11 cellular contexts compared by ENCODE assay signal in the genomic region with DNA sequence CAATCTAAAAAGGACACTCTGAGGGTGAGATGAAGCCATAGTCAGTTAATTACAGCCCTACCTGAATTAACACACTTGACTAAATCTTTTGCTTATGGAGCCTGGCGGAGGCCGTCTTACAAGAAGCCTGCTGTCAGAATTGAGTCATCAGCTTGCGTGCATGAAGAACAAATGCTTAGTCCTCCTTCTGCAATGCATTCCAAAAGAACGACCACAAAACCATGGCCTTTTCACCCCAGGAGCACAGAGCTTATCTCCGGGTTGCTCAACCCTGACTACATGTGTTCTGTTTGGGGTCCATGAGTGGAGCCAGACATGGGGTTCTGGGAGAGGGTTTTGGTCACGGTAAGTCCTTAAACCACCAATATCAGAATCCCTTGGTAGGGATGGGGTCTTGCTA.
DNase-seq lines count a peak whose midpoint lies in the region; ATAC-seq and TF ChIP-seq lines count a peak whose summit lies in the region.
"Had no signal": no experiment of that assay in that cellular context is flagged by ENCODE, and none has a peak within 500 bp of the region (broad histone marks: within the 10 kb centered on the region; RNA-seq: fewer than 3 reads in every experiment).

No MANE protein-coding gene starts in this region.

- H3K9me3 Mint-ChIP-seq in activated T-helper 17 cell treated with anti-CD3 and anti-CD28 coated beads, Interleukin-2, amount 50 U/mL, for 72 hours, result no peaks in the 10 kb centered on the region
- no peaks in the 10 kb centered on the region; the same call in 1 of the 2 replicates for H3K9me3 Mint-ChIP-seq in WTC11
- H3K9me3 Mint-ChIP-seq: central memory CD8-positive, alpha-beta T cell; GM23338 had no signal

- POLR2A ChIA-PET in WTC11 (lab: Charles Lee), result no interaction called here

- CTCF ChIA-PET in WTC11 (lab: Charles Lee), result interaction anchor here (1.8 kb wide), 1 partner anchor 197 kb away, joined by 5 read pairs; no protein-coding TSS in a partner anchor

- H3K27ac Mint-ChIP-seq in activated T-helper 17 cell treated with anti-CD3 and anti-CD28 coated beads, Interleukin-2, amount 50 U/mL, for 72 hours, result no peak overlapping the region
- H3K27ac Mint-ChIP-seq in WTC11, result no peak overlapping the region
- H3K27ac Mint-ChIP-seq: GM23338 had no signal

- TF ChIP-seq CTCF in WTC11 (IDR thresholded peaks at IDR 0.05), result no peak

- H3K4me1 Mint-ChIP-seq in activated T-helper 17 cell treated with anti-CD3 and anti-CD28 coated beads, Interleukin-2, amount 50 U/mL, for 72 hours, result peaks cover 4% of the 10 kb centered on the region
- H3K4me1 Mint-ChIP-seq in WTC11, result no peaks in the 10 kb centered on the region
- H3K4me1 Mint-ChIP-seq: central memory CD8-positive, alpha-beta T cell; GM23338 had no signal

- ATAC-seq in GM19043 (IDR thresholded peaks at IDR 0.05; ENCODE audit: low read depth, unreplicated experiment) (peak; percentile 84), HG03378 (IDR thresholded peaks at IDR 0.05; ENCODE audit: unreplicated experiment) (peak; percentile 88), WTC11 (no peak), HG02588 (IDR thresholded peaks at IDR 0.05; ENCODE audit: unreplicated experiment) (no peak)
- ATAC-seq in activated T-helper 17 cell treated with anti-CD3 and anti-CD28 coated beads, Interleukin-2, amount 50 U/mL, for 72 hours (replicated peaks), result peak; percentile 64
- ATAC-seq: GM23338 had no signal

- no peaks in the 10 kb centered on the region for H3K27me3 Mint-ChIP-seq in activated T-helper 17 cell treated with anti-CD3 and anti-CD28 coated beads, Interleukin-2, amount 50 U/mL, for 72 hours
- no peaks in the 10 kb centered on the region for H3K27me3 Mint-ChIP-seq in WTC11 (ENCODE audit: low read depth)
- H3K27me3 Mint-ChIP-seq: central memory CD8-positive, alpha-beta T cell had no signal

- H3K4me3 Mint-ChIP-seq in activated T-helper 17 cell treated with anti-CD3 and anti-CD28 coated beads, Interleukin-2, amount 50 U/mL, for 72 hours, result no peak overlapping the region
- no peak overlapping the region for H3K4me3 Mint-ChIP-seq in WTC11
- H3K4me3 Mint-ChIP-seq: central memory CD8-positive, alpha-beta T cell; GM23338 had no signal

- no peaks in the 10 kb centered on the region for H3K36me3 Mint-ChIP-seq in activated T-helper 17 cell treated with anti-CD3 and anti-CD28 coated beads, Interleukin-2, amount 50 U/mL, for 72 hours (ENCODE audit: low read depth)
- no peaks in the 10 kb centered on the region for H3K36me3 Mint-ChIP-seq in WTC11

- DNase-seq in retina (peak; percentile 57), WTC11 (ENCODE audit: low spot score) (no peak), NCI-H2227 (lab: John Stamatoyannopoulos, UW; ENCODE audit: unreplicated experiment) (no peak), NCI-H1105 treated with DMSO at 0.1 percent for 48 hours (lab: John Stamatoyannopoulos, UW) (no peak)
- DNase-seq: upper lobe of left lung had no signal

TF ChIP-seq in WTC11, 78 proteins besides CTCF, POLR2A, EP300 and RAD21:
- TF ChIP-seq, protein P1, sequence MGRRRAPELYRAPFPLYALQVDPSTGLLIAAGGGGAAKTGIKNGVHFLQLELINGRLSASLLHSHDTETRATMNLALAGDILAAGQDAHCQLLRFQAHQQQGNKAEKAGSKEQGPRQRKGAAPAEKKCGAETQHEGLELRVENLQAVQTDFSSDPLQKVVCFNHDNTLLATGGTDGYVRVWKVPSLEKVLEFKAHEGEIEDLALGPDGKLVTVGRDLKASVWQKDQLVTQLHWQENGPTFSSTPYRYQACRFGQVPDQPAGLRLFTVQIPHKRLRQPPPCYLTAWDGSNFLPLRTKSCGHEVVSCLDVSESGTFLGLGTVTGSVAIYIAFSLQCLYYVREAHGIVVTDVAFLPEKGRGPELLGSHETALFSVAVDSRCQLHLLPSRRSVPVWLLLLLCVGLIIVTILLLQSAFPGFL (CRISPR knock-in tag; IDR thresholded peaks at IDR 0.05; ENCODE audit: borderline replicate concordance), result no peak
- TF ChIP-seq, protein P2, sequence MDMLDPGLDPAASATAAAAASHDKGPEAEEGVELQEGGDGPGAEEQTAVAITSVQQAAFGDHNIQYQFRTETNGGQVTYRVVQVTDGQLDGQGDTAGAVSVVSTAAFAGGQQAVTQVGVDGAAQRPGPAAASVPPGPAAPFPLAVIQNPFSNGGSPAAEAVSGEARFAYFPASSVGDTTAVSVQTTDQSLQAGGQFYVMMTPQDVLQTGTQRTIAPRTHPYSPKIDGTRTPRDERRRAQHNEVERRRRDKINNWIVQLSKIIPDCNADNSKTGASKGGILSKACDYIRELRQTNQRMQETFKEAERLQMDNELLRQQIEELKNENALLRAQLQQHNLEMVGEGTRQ (CRISPR knock-in tag; IDR thresholded peaks at IDR 0.05), result no peak
- TF ChIP-seq, protein P3, sequence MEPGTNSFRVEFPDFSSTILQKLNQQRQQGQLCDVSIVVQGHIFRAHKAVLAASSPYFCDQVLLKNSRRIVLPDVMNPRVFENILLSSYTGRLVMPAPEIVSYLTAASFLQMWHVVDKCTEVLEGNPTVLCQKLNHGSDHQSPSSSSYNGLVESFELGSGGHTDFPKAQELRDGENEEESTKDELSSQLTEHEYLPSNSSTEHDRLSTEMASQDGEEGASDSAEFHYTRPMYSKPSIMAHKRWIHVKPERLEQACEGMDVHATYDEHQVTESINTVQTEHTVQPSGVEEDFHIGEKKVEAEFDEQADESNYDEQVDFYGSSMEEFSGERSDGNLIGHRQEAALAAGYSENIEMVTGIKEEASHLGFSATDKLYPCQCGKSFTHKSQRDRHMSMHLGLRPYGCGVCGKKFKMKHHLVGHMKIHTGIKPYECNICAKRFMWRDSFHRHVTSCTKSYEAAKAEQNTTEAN (CRISPR knock-in tag; IDR thresholded peaks at IDR 0.05), result no peak
- TF ChIP-seq, protein P4, sequence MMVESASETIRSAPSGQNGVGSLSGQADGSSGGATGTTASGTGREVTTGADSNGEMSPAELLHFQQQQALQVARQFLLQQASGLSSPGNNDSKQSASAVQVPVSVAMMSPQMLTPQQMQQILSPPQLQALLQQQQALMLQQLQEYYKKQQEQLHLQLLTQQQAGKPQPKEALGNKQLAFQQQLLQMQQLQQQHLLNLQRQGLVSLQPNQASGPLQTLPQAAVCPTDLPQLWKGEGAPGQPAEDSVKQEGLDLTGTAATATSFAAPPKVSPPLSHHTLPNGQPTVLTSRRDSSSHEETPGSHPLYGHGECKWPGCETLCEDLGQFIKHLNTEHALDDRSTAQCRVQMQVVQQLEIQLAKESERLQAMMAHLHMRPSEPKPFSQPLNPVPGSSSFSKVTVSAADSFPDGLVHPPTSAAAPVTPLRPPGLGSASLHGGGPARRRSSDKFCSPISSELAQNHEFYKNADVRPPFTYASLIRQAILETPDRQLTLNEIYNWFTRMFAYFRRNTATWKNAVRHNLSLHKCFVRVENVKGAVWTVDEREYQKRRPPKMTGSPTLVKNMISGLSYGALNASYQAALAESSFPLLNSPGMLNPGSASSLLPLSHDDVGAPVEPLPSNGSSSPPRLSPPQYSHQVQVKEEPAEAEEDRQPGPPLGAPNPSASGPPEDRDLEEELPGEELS (CRISPR knock-in tag; IDR thresholded peaks at IDR 0.05), result no peak
- TF ChIP-seq, protein P5, sequence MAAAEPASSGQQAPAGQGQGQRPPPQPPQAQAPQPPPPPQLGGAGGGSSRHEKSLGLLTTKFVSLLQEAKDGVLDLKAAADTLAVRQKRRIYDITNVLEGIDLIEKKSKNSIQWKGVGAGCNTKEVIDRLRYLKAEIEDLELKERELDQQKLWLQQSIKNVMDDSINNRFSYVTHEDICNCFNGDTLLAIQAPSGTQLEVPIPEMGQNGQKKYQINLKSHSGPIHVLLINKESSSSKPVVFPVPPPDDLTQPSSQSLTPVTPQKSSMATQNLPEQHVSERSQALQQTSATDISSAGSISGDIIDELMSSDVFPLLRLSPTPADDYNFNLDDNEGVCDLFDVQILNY (CRISPR knock-in tag; IDR thresholded peaks at IDR 0.05), result no peak
- TF ChIP-seq, protein P6, sequence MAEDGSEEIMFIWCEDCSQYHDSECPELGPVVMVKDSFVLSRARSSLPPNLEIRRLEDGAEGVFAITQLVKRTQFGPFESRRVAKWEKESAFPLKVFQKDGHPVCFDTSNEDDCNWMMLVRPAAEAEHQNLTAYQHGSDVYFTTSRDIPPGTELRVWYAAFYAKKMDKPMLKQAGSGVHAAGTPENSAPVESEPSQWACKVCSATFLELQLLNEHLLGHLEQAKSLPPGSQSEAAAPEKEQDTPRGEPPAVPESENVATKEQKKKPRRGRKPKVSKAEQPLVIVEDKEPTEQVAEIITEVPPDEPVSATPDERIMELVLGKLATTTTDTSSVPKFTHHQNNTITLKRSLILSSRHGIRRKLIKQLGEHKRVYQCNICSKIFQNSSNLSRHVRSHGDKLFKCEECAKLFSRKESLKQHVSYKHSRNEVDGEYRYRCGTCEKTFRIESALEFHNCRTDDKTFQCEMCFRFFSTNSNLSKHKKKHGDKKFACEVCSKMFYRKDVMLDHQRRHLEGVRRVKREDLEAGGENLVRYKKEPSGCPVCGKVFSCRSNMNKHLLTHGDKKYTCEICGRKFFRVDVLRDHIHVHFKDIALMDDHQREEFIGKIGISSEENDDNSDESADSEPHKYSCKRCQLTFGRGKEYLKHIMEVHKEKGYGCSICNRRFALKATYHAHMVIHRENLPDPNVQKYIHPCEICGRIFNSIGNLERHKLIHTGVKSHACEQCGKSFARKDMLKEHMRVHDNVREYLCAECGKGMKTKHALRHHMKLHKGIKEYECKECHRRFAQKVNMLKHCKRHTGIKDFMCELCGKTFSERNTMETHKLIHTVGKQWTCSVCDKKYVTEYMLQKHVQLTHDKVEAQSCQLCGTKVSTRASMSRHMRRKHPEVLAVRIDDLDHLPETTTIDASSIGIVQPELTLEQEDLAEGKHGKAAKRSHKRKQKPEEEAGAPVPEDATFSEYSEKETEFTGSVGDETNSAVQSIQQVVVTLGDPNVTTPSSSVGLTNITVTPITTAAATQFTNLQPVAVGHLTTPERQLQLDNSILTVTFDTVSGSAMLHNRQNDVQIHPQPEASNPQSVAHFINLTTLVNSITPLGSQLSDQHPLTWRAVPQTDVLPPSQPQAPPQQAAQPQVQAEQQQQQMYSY (CRISPR knock-in tag; IDR thresholded peaks at IDR 0.05), result no peak
- TF ChIP-seq EMX1 (CRISPR knock-in tag; IDR thresholded peaks at IDR 0.05) (no peak), ZBTB21 (CRISPR knock-in tag; IDR thresholded peaks at IDR 0.05; ENCODE audit: borderline replicate concordance) (no peak), GTF2I (CRISPR knock-in tag; conservative IDR thresholded peaks at IDR 0.05) (no peak)
- TF ChIP-seq, protein P7, sequence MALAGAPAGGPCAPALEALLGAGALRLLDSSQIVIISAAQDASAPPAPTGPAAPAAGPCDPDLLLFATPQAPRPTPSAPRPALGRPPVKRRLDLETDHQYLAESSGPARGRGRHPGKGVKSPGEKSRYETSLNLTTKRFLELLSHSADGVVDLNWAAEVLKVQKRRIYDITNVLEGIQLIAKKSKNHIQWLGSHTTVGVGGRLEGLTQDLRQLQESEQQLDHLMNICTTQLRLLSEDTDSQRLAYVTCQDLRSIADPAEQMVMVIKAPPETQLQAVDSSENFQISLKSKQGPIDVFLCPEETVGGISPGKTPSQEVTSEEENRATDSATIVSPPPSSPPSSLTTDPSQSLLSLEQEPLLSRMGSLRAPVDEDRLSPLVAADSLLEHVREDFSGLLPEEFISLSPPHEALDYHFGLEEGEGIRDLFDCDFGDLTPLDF (CRISPR knock-in tag; IDR thresholded peaks at IDR 0.05), result no peak
TF ChIP-seq in WTC11: peak in this region for 0.

Comparison
In these comparisons a context has a peak if more than half of its experiments do, and no peak if none do; other contexts are left out.
1. ATAC-seq: peak in GM19043 (single experiment), HG03378 (single experiment) and activated T-helper 17 cell treated with anti-CD3 and anti-CD28 coated beads, Interleukin-2, amount 50 U/mL, for 72 hours (single experiment); none in WTC11 (single experiment) and HG02588 (single experiment).